30 cellular contexts compared by ENCODE assay signal in genomic region chr3:9163289-9163688, GRCh38.
"Had no signal": no experiment of that assay in that cellular context is flagged by ENCODE, and none has a peak within 500 bp of the region (broad histone marks: within the 10 kb centered on the region; RNA-seq: fewer than 3 reads in every experiment).

No MANE protein-coding gene starts in this region.

- H3K9me3 Mint-ChIP-seq: naive thymus-derived CD4-positive, alpha-beta T cell; natural killer cell; nephron; neural crest cell; stimulated activated effector memory CD8-positive, alpha-beta T cell treated with anti-CD3 and anti-CD28 coated beads, Interleukin-12 subunit alpha, Interleukin-12 subunit beta, amount 100 ng/mL, for 72 hours; stimulated activated naive B cell treated with anti-CD40 and anti-IgM and Interleukin-4, amounts not matched to agents 10 μg/mL and 1 μg/mL and 100 μg/mL, for 72 hours; stimulated activated naive CD8-positive, alpha-beta T cell treated with anti-CD3 and anti-CD28 coated beads, Interleukin-15, Interleukin-2, amounts not matched to agents 100 ng/mL and 50 ng/mL, for 24 hours had no signal

- H3K4me1 Mint-ChIP-seq: natural killer cell; stimulated activated effector memory CD8-positive, alpha-beta T cell treated with anti-CD3 and anti-CD28 coated beads, Interleukin-12 subunit alpha, Interleukin-12 subunit beta, amount 100 ng/mL, for 72 hours; stimulated activated naive B cell treated with anti-CD40 and anti-IgM and Interleukin-4, amounts not matched to agents 10 μg/mL and 1 μg/mL and 100 μg/mL, for 72 hours had no signal

- H3K27me3 Mint-ChIP-seq: stimulated activated naive B cell treated with anti-CD40 and anti-IgM and Interleukin-4, amounts not matched to agents 10 μg/mL and 1 μg/mL and 100 μg/mL, for 72 hours; stimulated activated naive CD8-positive, alpha-beta T cell treated with anti-CD3 and anti-CD28 coated beads, Interleukin-15, Interleukin-2, amounts not matched to agents 100 ng/mL and 50 ng/mL, for 24 hours had no signal

- H3K36me3 ChIP-seq: neutrophil, ovary, right lobe of liver, sigmoid colon, stomach, thoracic aorta, thyroid gland, tibial nerve, upper lobe of left lung, vagina had no signal

- DNase-seq: naive thymus-derived CD4-positive, alpha-beta T cell; natural killer cell; nucleus accumbens; ovary; posterior cingulate gyrus; psoas muscle; right cardiac atrium; right lobe of liver; sigmoid colon; small intestine; stimulated activated CD4-positive, alpha-beta T cell treated with anti-CD3 and anti-CD28 coated beads, Interleukin-15, amount 100 ng/mL, for 24 hours; stimulated activated CD4-positive, alpha-beta T cell treated with anti-CD3 and anti-CD28 coated beads, Interleukin-2, amount 100 ng/mL, for 24 hours; stimulated activated CD4-positive, alpha-beta T cell treated with anti-CD3 and anti-CD28 coated beads, Interleukin-2, amount 100 ng/mL, for 48 hours; stimulated activated CD4-positive, alpha-beta T cell treated with anti-CD3 and anti-CD28 coated beads, Interleukin-4, amount 100 ng/mL, for 24 hours; stimulated activated naive B cell treated with anti-CD40 and anti-IgM and Interleukin-4, amounts not matched to agents 10 μg/mL and 1 μg/mL and 100 μg/mL, for 72 hours; stimulated activated naive CD4-positive, alpha-beta T cell treated with Interleukin-2 at 50 U/mL for 16 hours; stomach; thyroid gland; trophoblast cell; upper lobe of left lung had no signal

- H3K27me3 ChIP-seq: neutrophil, ovary, right lobe of liver, sigmoid colon, stomach, thyroid gland, tibial nerve, upper lobe of left lung, vagina had no signal

- H3K4me3 Mint-ChIP-seq: naive thymus-derived CD4-positive, alpha-beta T cell; natural killer cell; nephron; neural crest cell; stimulated activated effector memory CD8-positive, alpha-beta T cell treated with anti-CD3 and anti-CD28 coated beads, Interleukin-12 subunit alpha, Interleukin-12 subunit beta, amount 100 ng/mL, for 72 hours; stimulated activated naive B cell treated with anti-CD40 and anti-IgM and Interleukin-4, amounts not matched to agents 10 μg/mL and 1 μg/mL and 100 μg/mL, for 72 hours; stimulated activated naive CD8-positive, alpha-beta T cell treated with anti-CD3 and anti-CD28 coated beads, Interleukin-15, Interleukin-2, amounts not matched to agents 100 ng/mL and 50 ng/mL, for 24 hours had no signal

- H3K36me3 Mint-ChIP-seq: naive thymus-derived CD4-positive, alpha-beta T cell; natural killer cell; stimulated activated effector memory CD8-positive, alpha-beta T cell treated with anti-CD3 and anti-CD28 coated beads, Interleukin-12 subunit alpha, Interleukin-12 subunit beta, amount 100 ng/mL, for 72 hours; stimulated activated naive B cell treated with anti-CD40 and anti-IgM and Interleukin-4, amounts not matched to agents 10 μg/mL and 1 μg/mL and 100 μg/mL, for 72 hours had no signal

- H2AFZ ChIP-seq: parathyroid adenoma had no signal

- H3K79me2 ChIP-seq: parathyroid adenoma had no signal

- H3K9me3 ChIP-seq: neutrophil, psoas muscle, right lobe of liver, sigmoid colon, stomach, thoracic aorta, thyroid gland, upper lobe of left lung, vagina had no signal

- H3K27ac ChIP-seq: neutrophil, ovary, parathyroid adenoma, psoas muscle, right lobe of liver, sigmoid colon, stomach, thoracic aorta, thyroid gland, tibial nerve, upper lobe of left lung, vagina had no signal

- H3K4me3 ChIP-seq: ovary, psoas muscle, right lobe of liver, sigmoid colon, stomach, thoracic aorta, thyroid gland, tibial nerve, upper lobe of left lung, vagina had no signal

- H3K9ac ChIP-seq: parathyroid adenoma had no signal

- H3K4me1 ChIP-seq: parathyroid adenoma, psoas muscle, right lobe of liver, sigmoid colon, thyroid gland, upper lobe of left lung, vagina had no signal

- H3K27ac Mint-ChIP-seq: naive thymus-derived CD4-positive, alpha-beta T cell; natural killer cell; nephron; progenitor cell of endocrine pancreas; stimulated activated effector memory CD8-positive, alpha-beta T cell treated with anti-CD3 and anti-CD28 coated beads, Interleukin-12 subunit alpha, Interleukin-12 subunit beta, amount 100 ng/mL, for 72 hours; stimulated activated naive B cell treated with anti-CD40 and anti-IgM and Interleukin-4, amounts not matched to agents 10 μg/mL and 1 μg/mL and 100 μg/mL, for 72 hours; stimulated activated naive CD8-positive, alpha-beta T cell treated with anti-CD3 and anti-CD28 coated beads, Interleukin-15, Interleukin-2, amounts not matched to agents 100 ng/mL and 50 ng/mL, for 24 hours had no signal
